In genomic region chr4:77818077-77818666, GRCh38 we compare ENCODE assay signal across 8 cellular contexts. TPM values are rescaled to one million over a fixed set of nuclear protein-coding genes. Genes with fewer than 3 reads are reported as not detected.
A peak's percentile ranks its signal among the peaks of the same experiment; 100 is the strongest.
DNase-seq lines count a peak whose midpoint lies in the region; ATAC-seq, FAIRE-seq and TF ChIP-seq lines count a peak whose summit lies in the region.

No MANE protein-coding gene starts in this region.

- H3K4me1 Mint-ChIP-seq in GM23338 = peaks cover 12% of the 10 kb centered on the region

- TF ChIP-seq CTCF in GM23338 (conservative IDR thresholded peaks at IDR 0.05; ENCODE audit: low read depth in 2 of 2) (peak; percentile 55 to 66), pancreas (IDR thresholded peaks at IDR 0.05) (peak in 1 of 4 donors; percentile 32)

- no peak overlapping the region for H3K27ac Mint-ChIP-seq in GM23338

- H3K36me3 Mint-ChIP-seq in GM23338 (ENCODE audit: low read depth) = no peaks in the 10 kb centered on the region; the same call in 2 of the 3 replicates

- peaks cover 12% of the 10 kb centered on the region for H3K4me1 ChIP-seq in GM23338 (ENCODE audit: insufficient read depth)
- H3K4me1 ChIP-seq in pancreas = peaks cover 6 to 43% (median 40%) of the 10 kb centered on the region in 3 donors

- peaks cover 18% of the 10 kb centered on the region for H4K20me1 ChIP-seq in GM23338 (replicated peaks; ENCODE audit: insufficient read depth)

- H3K9me2 ChIP-seq in GM23338 (ENCODE audit: insufficient read depth) = no peaks in the 10 kb centered on the region

- H3K9me3 ChIP-seq in SK-N-MC (ENCODE audit: low read depth, low read length) (no peaks in the 10 kb centered on the region), pancreas (no peaks in the 10 kb centered on the region)

- WGBS in pancreas, 2 donors = 0% methylated on average over 19 of the region's 19 CpGs

- H3K79me2 ChIP-seq in GM23338 (replicated peaks; ENCODE audit: insufficient read depth) = peaks cover 26% of the 10 kb centered on the region; the same call in 1 of the 2 replicates

- H3K27ac ChIP-seq in GM23338 (ENCODE audit: low read depth) (no peak overlapping the region), SK-N-MC (peak overlapping the region; percentile 75), pancreas (peak overlapping the region; percentile 91 to 100 (median 98))

- DNase-seq in DMS153 treated with DMSO at 0.1 percent for 48 hours (lab: John Stamatoyannopoulos, UW; ENCODE audit: unreplicated experiment) (peak; percentile 87), GM23338 (ENCODE audit: low spot score) (peak; percentile 74), NCI-H1048 (lab: John Stamatoyannopoulos, UW) (peak; percentile 73), SK-N-MC (ENCODE audit: low read depth, low spot score) (peak; percentile 64), amygdala (lab: John Stamatoyannopoulos, UW) (peak in 53 of 56 donors; percentile 0 to 74 (median 37)), cardiac septum (ENCODE audit: low spot score) (peak; percentile 90), pancreas (peak; percentile 67 to 78 (median 72))

- H3K4me2 ChIP-seq in GM23338 = peak overlapping the region; percentile 90

- no peaks in the 10 kb centered on the region for H3K27me3 ChIP-seq in GM23338 (ENCODE audit: insufficient read depth)
- H3K27me3 ChIP-seq in pancreas = no peaks in the 10 kb centered on the region

- intact Hi-C loops in cardiac septum (cut with DNase I) (loop anchor here (1.0 kb wide), 1 partner anchor 44 kb away; the partner anchor contains the start of gene MRPL1), pancreas (cut with DNase I) (no loop called here)

- no peaks in the 10 kb centered on the region for H3K9me3 Mint-ChIP-seq in GM23338

- H3K36me3 ChIP-seq in GM23338 (ENCODE audit: insufficient read depth) = no peaks in the 10 kb centered on the region
- no peaks in the 10 kb centered on the region for H3K36me3 ChIP-seq in SK-N-MC (ENCODE audit: insufficient read depth, low read length)
- no peaks in the 10 kb centered on the region for H3K36me3 ChIP-seq in pancreas

- H3F3A ChIP-seq in GM23338 (replicated peaks; ENCODE audit: low read depth) = 0 out of 2 replicates have a peak, but pooled peaks cover 6% of the 10 kb centered on the region

- peaks cover 12% of the 10 kb centered on the region for H3K27me3 Mint-ChIP-seq in GM23338 (ENCODE audit: insufficient read depth, low read depth, poor library complexity)

- H3K4me3 Mint-ChIP-seq in GM23338 = peak overlapping the region; percentile 78

- H3K4me3 ChIP-seq in GM23338 = peak overlapping the region; percentile 95
- H3K4me3 ChIP-seq in SK-N-MC = peak overlapping the region; percentile 99
- peak overlapping the region; percentile 41 to 92 (median 84) for H3K4me3 ChIP-seq in pancreas

- ATAC-seq in GM23338 (peak; percentile 57), pancreas (peak; percentile 47 to 71 (median 60)), HG03159 (IDR thresholded peaks at IDR 0.05; ENCODE audit: unreplicated experiment) (no peak)

- FAIRE-seq in pancreas (lab: Jason Lieb, UNC) = peak; percentile 17

- peak overlapping the region; percentile 68; the same call in 1 of the 2 replicates for H2AFZ ChIP-seq in GM23338

- peak overlapping the region; percentile 81 for H3K9ac ChIP-seq in SK-N-MC (ENCODE audit: insufficient read length)

TF ChIP-seq in GM23338, 12 proteins besides CTCF, POLR2A, EP300 and RAD21:
- TF ChIP-seq, protein P1, sequence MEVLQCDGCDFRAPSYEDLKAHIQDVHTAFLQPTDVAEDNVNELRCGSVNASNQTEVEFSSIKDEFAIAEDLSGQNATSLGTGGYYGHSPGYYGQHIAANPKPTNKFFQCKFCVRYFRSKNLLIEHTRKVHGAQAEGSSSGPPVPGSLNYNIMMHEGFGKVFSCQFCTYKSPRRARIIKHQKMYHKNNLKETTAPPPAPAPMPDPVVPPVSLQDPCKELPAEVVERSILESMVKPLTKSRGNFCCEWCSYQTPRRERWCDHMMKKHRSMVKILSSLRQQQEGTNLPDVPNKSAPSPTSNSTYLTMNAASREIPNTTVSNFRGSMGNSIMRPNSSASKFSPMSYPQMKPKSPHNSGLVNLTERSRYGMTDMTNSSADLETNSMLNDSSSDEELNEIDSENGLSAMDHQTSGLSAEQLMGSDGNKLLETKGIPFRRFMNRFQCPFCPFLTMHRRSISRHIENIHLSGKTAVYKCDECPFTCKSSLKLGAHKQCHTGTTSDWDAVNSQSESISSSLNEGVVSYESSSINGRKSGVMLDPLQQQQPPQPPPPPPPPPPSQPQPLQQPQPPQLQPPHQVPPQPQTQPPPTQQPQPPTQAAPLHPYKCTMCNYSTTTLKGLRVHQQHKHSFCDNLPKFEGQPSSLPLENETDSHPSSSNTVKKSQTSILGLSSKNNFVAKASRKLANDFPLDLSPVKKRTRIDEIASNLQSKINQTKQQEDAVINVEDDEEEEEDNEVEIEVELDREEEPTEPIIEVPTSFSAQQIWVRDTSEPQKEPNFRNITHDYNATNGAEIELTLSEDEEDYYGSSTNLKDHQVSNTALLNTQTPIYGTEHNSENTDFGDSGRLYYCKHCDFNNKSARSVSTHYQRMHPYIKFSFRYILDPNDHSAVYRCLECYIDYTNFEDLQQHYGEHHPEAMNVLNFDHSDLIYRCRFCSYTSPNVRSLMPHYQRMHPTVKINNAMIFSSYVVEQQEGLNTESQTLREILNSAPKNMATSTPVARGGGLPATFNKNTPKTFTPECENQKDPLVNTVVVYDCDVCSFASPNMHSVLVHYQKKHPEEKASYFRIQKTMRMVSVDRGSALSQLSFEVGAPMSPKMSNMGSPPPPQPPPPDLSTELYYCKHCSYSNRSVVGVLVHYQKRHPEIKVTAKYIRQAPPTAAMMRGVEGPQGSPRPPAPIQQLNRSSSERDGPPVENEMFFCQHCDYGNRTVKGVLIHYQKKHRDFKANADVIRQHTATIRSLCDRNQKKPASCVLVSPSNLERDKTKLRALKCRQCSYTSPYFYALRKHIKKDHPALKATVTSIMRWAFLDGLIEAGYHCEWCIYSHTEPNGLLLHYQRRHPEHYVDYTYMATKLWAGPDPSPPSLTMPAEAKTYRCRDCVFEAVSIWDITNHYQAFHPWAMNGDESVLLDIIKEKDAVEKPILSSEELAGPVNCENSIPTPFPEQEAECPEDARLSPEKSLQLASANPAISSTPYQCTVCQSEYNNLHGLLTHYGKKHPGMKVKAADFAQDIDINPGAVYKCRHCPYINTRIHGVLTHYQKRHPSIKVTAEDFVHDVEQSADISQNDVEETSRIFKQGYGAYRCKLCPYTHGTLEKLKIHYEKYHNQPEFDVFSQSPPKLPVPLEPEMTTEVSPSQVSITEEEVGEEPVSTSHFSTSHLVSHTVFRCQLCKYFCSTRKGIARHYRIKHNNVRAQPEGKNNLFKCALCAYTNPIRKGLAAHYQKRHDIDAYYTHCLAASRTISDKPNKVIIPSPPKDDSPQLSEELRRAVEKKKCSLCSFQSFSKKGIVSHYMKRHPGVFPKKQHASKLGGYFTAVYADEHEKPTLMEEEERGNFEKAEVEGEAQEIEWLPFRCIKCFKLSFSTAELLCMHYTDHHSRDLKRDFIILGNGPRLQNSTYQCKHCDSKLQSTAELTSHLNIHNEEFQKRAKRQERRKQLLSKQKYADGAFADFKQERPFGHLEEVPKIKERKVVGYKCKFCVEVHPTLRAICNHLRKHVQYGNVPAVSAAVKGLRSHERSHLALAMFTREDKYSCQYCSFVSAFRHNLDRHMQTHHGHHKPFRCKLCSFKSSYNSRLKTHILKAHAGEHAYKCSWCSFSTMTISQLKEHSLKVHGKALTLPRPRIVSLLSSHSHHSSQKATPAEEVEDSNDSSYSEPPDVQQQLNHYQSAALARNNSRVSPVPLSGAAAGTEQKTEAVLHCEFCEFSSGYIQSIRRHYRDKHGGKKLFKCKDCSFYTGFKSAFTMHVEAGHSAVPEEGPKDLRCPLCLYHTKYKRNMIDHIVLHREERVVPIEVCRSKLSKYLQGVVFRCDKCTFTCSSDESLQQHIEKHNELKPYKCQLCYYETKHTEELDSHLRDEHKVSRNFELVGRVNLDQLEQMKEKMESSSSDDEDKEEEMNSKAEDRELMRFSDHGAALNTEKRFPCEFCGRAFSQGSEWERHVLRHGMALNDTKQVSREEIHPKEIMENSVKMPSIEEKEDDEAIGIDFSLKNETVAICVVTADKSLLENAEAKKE (CRISPR knock-in tag; IDR thresholded peaks at IDR 0.05) = no peak

RNA-seq across cellular contexts. Expression of gene CNOT6L, which starts 1.0 kb away (rescaled TPM):
- total RNA-seq in GM23338 (2014; rRNA removed; shearing (Covaris generic)) = 13.9 and 15.5 TPM in 2 replicates
- polyA plus RNA-seq in GM23338 (2016; fragmentation: Nextera tagmentation; extraction: Ambion mirVana) (3.2 TPM in 2 replicates), pancreas (1 to 10 TPM; 2.2 to 4.8 TPM)
- total RNA-seq in cardiac septum (27.2 TPM), pancreas (10 to 100 TPM; 22.3 to 38.7 (median 26.9) TPM)

RNA-seq across cellular contexts. Expression of gene MRPL1, which starts 44.5 kb away (rescaled TPM):
- total RNA-seq in GM23338 (2014; rRNA removed; shearing (Covaris generic)) = 29.2 and 64.4 TPM in 2 replicates
- polyA plus RNA-seq in GM23338 (2016; fragmentation: Nextera tagmentation; extraction: Ambion mirVana) (45.7 and 46.5 TPM in 2 replicates), pancreas (10 to 100 TPM; 21.5 to 27.7 TPM)
- total RNA-seq in cardiac septum (29.0 TPM), pancreas (10 to 100 TPM in 4 of 6 donors, 1 to 10 TPM in 2; 8.0 to 16.0 (median 12.4) TPM)

Comparison
In these comparisons a context has a peak if more than half of its experiments do, and no peak if none do; other contexts are left out.
1. DNase-seq: peak in every context shown above with its lines; median percentile 90 in cardiac septum; 87 in DMS153 treated with DMSO at 0.1 percent for 48 hours; 74 in GM23338; 73 in NCI-H1048; 72 in pancreas; 64 in SK-N-MC; 37 in amygdala.